8 cellular contexts compared by ENCODE assay signal in the genomic region with DNA sequence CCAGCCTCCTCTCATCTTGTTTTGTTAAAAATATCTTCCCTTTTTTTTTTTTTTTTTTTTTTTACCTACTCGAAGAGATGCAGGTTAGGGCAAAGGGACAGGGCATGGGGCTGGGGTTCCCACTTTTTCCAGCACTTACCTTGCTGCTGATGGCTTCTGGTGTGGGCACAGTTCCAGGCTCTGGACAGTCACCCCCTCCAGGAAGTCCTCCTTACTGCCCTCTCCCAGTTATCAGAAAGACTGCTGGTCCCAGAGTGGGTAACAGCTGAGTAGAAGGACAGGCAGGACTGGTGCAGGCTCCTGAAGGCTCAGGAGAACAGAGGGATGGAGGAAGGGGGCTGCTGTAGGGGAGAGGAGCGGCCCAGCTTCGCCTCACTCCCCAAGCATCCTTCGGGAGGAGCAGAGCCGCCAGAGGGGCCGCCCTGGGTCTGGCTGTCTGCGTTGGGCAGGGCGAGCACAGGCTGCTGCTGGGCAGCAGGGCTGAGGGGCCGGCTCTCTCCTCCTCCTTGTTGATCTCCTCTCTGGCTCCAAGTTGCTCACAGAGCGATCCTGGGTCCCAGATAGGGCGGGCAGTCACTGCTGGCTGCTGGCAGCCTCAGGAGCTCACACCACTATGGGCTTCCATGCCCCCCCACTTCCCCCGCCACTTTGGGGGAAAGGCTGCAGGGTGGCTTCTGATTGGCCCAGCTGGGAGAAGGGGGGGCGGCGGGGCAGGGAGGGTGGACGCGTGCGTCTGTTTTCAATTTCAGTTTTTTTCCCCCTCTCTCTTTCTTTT. TPM values are rescaled to one million over a fixed set of nuclear protein-coding genes. Genes with fewer than 3 reads are reported as not detected.
DNase-seq lines count a peak whose midpoint lies in the region; ATAC-seq, FAIRE-seq and TF ChIP-seq lines count a peak whose summit lies in the region.

A gene (minus strand): TSS at position 588 of the 775 bp plus-strand sequence. CDS start 18,798 bp downstream, outside the sequence.

- intact Hi-C loops in CD4-positive, alpha-beta T cell (cut with DNase I, micrococcal nuclease), result no loop called here
- intact Hi-C loops in K562 (cut with micrococcal nuclease), result no loop called here

- no peaks in the 10 kb centered on the region for H3K36me3 Mint-ChIP-seq in CD4-positive, alpha-beta T cell (ENCODE audit: low read depth)

- peak within 1 kb of the TSS; percentile 69 for H3K4me3 Mint-ChIP-seq in CD4-positive, alpha-beta T cell

- CTCF ChIA-PET in CD4-positive, alpha-beta T cell (lab: Charles Lee), result no interaction called here
- CTCF ChIA-PET in K562 (lab: Yijun Ruan, JAX; ENCODE audit: low intra/inter-chr PET ratio), result no interaction called here

- POLR2A ChIA-PET in CD4-positive, alpha-beta T cell (lab: Charles Lee), result no interaction called here
- POLR2A ChIA-PET in K562 (lab: Yijun Ruan, JAX), result interaction anchor here (0.6 to 1.5 kb wide), 4 partner anchors 29 to 241 kb away, joined by 3 read pairs; no protein-coding TSS in a partner anchor

- H3K4me1 ChIP-seq in K562 (replicated peaks in 1 of 2; ENCODE audit: control insufficient read depth in 2 of 2, insufficient read depth in 2 of 2, low read length in 2 of 2) (peaks cover 14 to 19% of the 10 kb centered on the region in 2 experiments; a peak in 4 of 5 replicates), iPS-20b (ENCODE audit: insufficient read depth, low read length) (peaks cover 15% of the 10 kb centered on the region), skeletal muscle tissue (ENCODE audit: control insufficient read depth in 3 of 3, insufficient read depth in 3 of 3, low read length in 3 of 3) (peaks cover 19 to 31% (median 31%) of the 10 kb centered on the region in 3 donors)

- FAIRE-seq in K562 (lab: Jason Lieb, UNC), result no peak

- peaks cover 7% of the 10 kb centered on the region; the same call in 1 of the 2 replicates for H4K20me1 ChIP-seq in K562 (replicated peaks; ENCODE audit: control insufficient read depth, insufficient read depth, low read length)

- WGBS in K562 (ENCODE audit: insufficient coverage, low coverage, missing lambda C conversion rate), result 3% methylated on average over 11 of the region's 17 CpGs

- no peak for TF ChIP-seq POLR2A in K562 (conservative IDR thresholded peaks at IDR 0.05)

- no peaks in the 10 kb centered on the region for H3K79me2 ChIP-seq in K562 (ENCODE audit: control insufficient read depth, insufficient read depth, low read length)

- H3K4me3 ChIP-seq in K562, result no peak within 1 kb of the TSS
- peak within 1 kb of the TSS; percentile 52; the same call in 1 of the 2 replicates for H3K4me3 ChIP-seq in iPS-20b (ENCODE audit: low read length)
- H3K4me3 ChIP-seq in skeletal muscle tissue (ENCODE audit: low read length in 3 of 3), result peak within 1 kb of the TSS; percentile 59 to 77 (median 76)

- TF ChIP-seq CTCF in CD4-positive, alpha-beta T cell (IDR thresholded peaks at IDR 0.05), result no peak
- TF ChIP-seq CTCF in K562 (IDR thresholded peaks at IDR 0.05 in 2 of 3, conservative IDR thresholded peaks at IDR 0.05 in 1 of 3; ENCODE audit: insufficient read depth in 2 of 3, low read depth in 1 of 3, low read length in 3 of 3), result no peak

- no peak for TF ChIP-seq EP300 in K562 (IDR thresholded peaks at IDR 0.05; ENCODE audit: low read length)

- H3K27me3 ChIP-seq in CD4-positive, alpha-beta T cell (ENCODE audit: control insufficient read depth, insufficient read depth, low read length), result peaks cover 6% of the 10 kb centered on the region
- H3K27me3 ChIP-seq in K562 (ENCODE audit: control insufficient read depth in 2 of 2, insufficient read depth in 2 of 2, low read length in 2 of 2) (peaks cover 19 to 42% of the 10 kb centered on the region in 2 experiments; a peak in 4 of 5 replicates), iPS-20b (ENCODE audit: insufficient read depth, low read length) (no peaks in the 10 kb centered on the region), skeletal muscle tissue (ENCODE audit: control insufficient read depth in 3 of 3, insufficient read depth in 3 of 3, low read length in 3 of 3) (peaks cover 0 to 4% (median 0%) of the 10 kb centered on the region in 3 donors)

- H3K4me1 Mint-ChIP-seq in CD4-positive, alpha-beta T cell (ENCODE audit: low read depth), result no peaks in the 10 kb centered on the region

- BruUV-seq in K562 (replicated peaks; lab: Mats Ljungman, UMichigan), result no TSS peak

- no peak within 1 kb of the TSS for H3K27ac ChIP-seq in CD4-positive, alpha-beta T cell (ENCODE audit: low read depth, low read length)
- no peak within 1 kb of the TSS for H3K27ac ChIP-seq in K562 (ENCODE audit: extremely low read depth, low read depth, low read length)
- H3K27ac ChIP-seq in iPS-20b (ENCODE audit: low read length), result no peak within 1 kb of the TSS
- H3K27ac ChIP-seq in skeletal muscle tissue (ENCODE audit: low read depth, low read length), result peak within 1 kb of the TSS; percentile 82

- no peaks in the 10 kb centered on the region for H3K9me3 Mint-ChIP-seq in CD4-positive, alpha-beta T cell

- no peak for ATAC-seq in CD4-positive, alpha-beta T cell (ENCODE audit: poor library complexity)
- peak; percentile 43 for ATAC-seq in GM21576 (IDR thresholded peaks at IDR 0.05; ENCODE audit: unreplicated experiment)
- peak; percentile 61 for ATAC-seq in K562
- no peak for ATAC-seq in GM19328 (IDR thresholded peaks at IDR 0.05; ENCODE audit: unreplicated experiment)
- ATAC-seq in HG02981 (IDR thresholded peaks at IDR 0.05; ENCODE audit: unreplicated experiment), result no peak

- TF ChIP-seq RAD21 in K562 (CRISPR knock-in tag; conservative IDR thresholded peaks at IDR 0.05 in 1 of 2, IDR thresholded peaks at IDR 0.05 in 1 of 2), result no peak

- H2AFZ ChIP-seq in K562 (ENCODE audit: low read depth, low read length), result peak within 1 kb of the TSS; percentile 35; the same call in 1 of the 2 replicates

- no peak within 1 kb of the TSS; a peak in 1 of 4 replicates for H3K9ac ChIP-seq in K562 (ENCODE audit: insufficient read depth in 1 of 2, low read depth in 2 of 2, low read length in 2 of 2)
- peak within 1 kb of the TSS; percentile 40; the same call in 1 of the 2 replicates for H3K9ac ChIP-seq in iPS-20b (ENCODE audit: low read depth, low read length)
- peak within 1 kb of the TSS; percentile 60 to 85 (median 61) for H3K9ac ChIP-seq in skeletal muscle tissue (ENCODE audit: low read depth in 1 of 3, low read length in 3 of 3)

- DNase-seq in CD4-positive, alpha-beta T cell, result peak in 3 of 10 experiments; percentile 3 to 28 (median 13)
- DNase-seq in SK-MEL-5 (ENCODE audit: low read depth, low spot score) (peak; percentile 19), K562 (ENCODE audit: extremely low read depth in 1 of 4, low spot score in 3 of 4) (peak; percentile 20 to 68 (median 59))

- no peaks in the 10 kb centered on the region for H3K9me3 ChIP-seq in CD4-positive, alpha-beta T cell (ENCODE audit: control insufficient read depth, low read length)
- no peaks in the 10 kb centered on the region for H3K9me3 ChIP-seq in K562 (replicated peaks; ENCODE audit: control insufficient read depth, insufficient read depth, low read depth, low read length)
- H3K9me3 ChIP-seq in iPS-20b (ENCODE audit: insufficient read depth, low read depth, low read length), result no peaks in the 10 kb centered on the region
- H3K9me3 ChIP-seq in skeletal muscle tissue (ENCODE audit: control insufficient read depth in 3 of 3, low read length in 3 of 3), result no peaks in the 10 kb centered on the region

- H3K36me3 ChIP-seq in K562 (ENCODE audit: control insufficient read depth, insufficient read depth, low read length) (no peaks in the 10 kb centered on the region), iPS-20b (ENCODE audit: insufficient read depth, low read depth, low read length) (no peaks in the 10 kb centered on the region), skeletal muscle tissue (ENCODE audit: control insufficient read depth in 3 of 3, insufficient read depth in 3 of 3, low read length in 3 of 3) (peaks cover 0 to 12% (median 5%) of the 10 kb centered on the region in 3 donors)

- peak within 1 kb of the TSS; percentile 19 for H3K4me2 ChIP-seq in K562 (ENCODE audit: insufficient read depth, low read length)

- H3K9me1 ChIP-seq in K562 (ENCODE audit: control insufficient read depth, insufficient read depth, low read length), result no peaks in the 10 kb centered on the region

- in situ Hi-C loops in SK-MEL-5 (cut with HindIII; ENCODE audit: low pct_unique_long_range_greater_than_20kb, low sequenced_read_pairs), result no loop called here
- in situ Hi-C loops in K562 (cut with MboI), result no loop called here

- H3K27ac Mint-ChIP-seq in CD4-positive, alpha-beta T cell, result no peak within 1 kb of the TSS

- H3K27me3 Mint-ChIP-seq in CD4-positive, alpha-beta T cell, result peaks cover 32% of the 10 kb centered on the region

RNA-seq across cellular contexts. Expression of the gene that starts here (rescaled TPM):
- total RNA-seq in CD4-positive, alpha-beta T cell, result not detected
- 0.11 and 0.32 TPM in 2 replicates for total RNA-seq in SK-MEL-5 (2014; rRNA removed; shearing (Covaris generic))
- polyA plus RNA-seq in SK-MEL-5 (2015; cell fraction: cytosol; rRNA removed), result 0.65 and 3.3 TPM in 2 replicates
- 0.26 and 0.95 TPM in 2 replicates for polyA plus RNA-seq in SK-MEL-5 (2015; cell fraction: nucleus; rRNA removed)
- 2.1 and 7.7 TPM in 2 replicates for total RNA-seq in K562 (2011; cell fraction: chromatin; rRNA removed; ENCODE audit: low replicate concordance)
- total RNA-seq in K562 (2011; cell fraction: nucleolus; rRNA removed), result 1.8 and 5.2 TPM in 2 replicates
- 3.0 and 3.6 TPM in 2 replicates for total RNA-seq in K562 (2011; cell fraction: nucleoplasm; rRNA removed)
- total RNA-seq in K562 (2014; rRNA removed) (0.09 TPM in 1 of 2 replicates, not detected in the other), K562 (2014; rRNA removed; fragmentation: Illumina TruSeq; extraction: Trizol) (0.07 and 0.13 TPM in 2 replicates), K562 (2015; rRNA removed; fragmentation: Illumina TruSeq; extraction: Trizol) (not detected in 2 replicates), K562 (2021) (0.51 and 0.86 TPM in 2 replicates), skeletal muscle tissue (86.6 TPM)
- polyA plus RNA-seq in K562 (2011; rRNA removed) (1.1 and 1.5 TPM in 2 replicates), K562 (2014; fragmentation: Illumina TruSeq; extraction: Trizol) (0.03 and 0.09 TPM in 2 replicates), K562 (2014; fragmentation: Nextera tagmentation; extraction: Ambion mirVana) (not detected), K562 (2014; rRNA removed) (0.01 and 0.07 TPM in 2 replicates)
- 0.71 and 1.6 TPM in 2 replicates for polyA plus RNA-seq in K562 (2011; cell fraction: cytosol; rRNA removed)
- polyA plus RNA-seq in K562 (2011; cell fraction: nucleus; rRNA removed), result 2.5 and 3.8 TPM in 2 replicates
- 0.14 and 0.29 TPM in 2 replicates for polyA plus RNA-seq in K562 (2012)
- polyA minus RNA-seq in K562 (2011; rRNA and poly(A)+ RNA removed), result 0.48 and 1.0 TPM in 2 replicates
- 2.6 and 3.1 TPM in 2 replicates for polyA minus RNA-seq in K562 (2011; cell fraction: cytosol; rRNA and poly(A)+ RNA removed)
- 1.5 and 3.9 TPM in 2 replicates for polyA minus RNA-seq in K562 (2011; cell fraction: nucleus; rRNA and poly(A)+ RNA removed)

Comparison
In these comparisons a context has a peak if more than half of its experiments do, and no peak if none do; other contexts are left out.
1. RNA of the gene that starts here (total RNA-seq): 86.6 TPM in skeletal muscle tissue (single experiment); not detected in CD4-positive, alpha-beta T cell, 0.11 to 0.32 TPM in SK-MEL-5 and 0.07 to 7.7 TPM in K562; every median in the first group is over 10 times any median in the second.
2. ATAC-seq: peak in GM21576 (single experiment) and K562 (single experiment); none in CD4-positive, alpha-beta T cell (single experiment), GM19328 (single experiment) and HG02981 (single experiment).
3. H3K9ac ChIP-seq: peak in iPS-20b (single experiment) and skeletal muscle tissue (3 of 3); none in K562 (0 of 2).